In genomic region chr17:79501910-79502309, GRCh38 we compare ENCODE assay signal across 19 cellular contexts.
A peak's percentile ranks its signal among the peaks of the same experiment; 100 is the strongest.
DNase-seq lines count a peak whose midpoint lies in the region; ATAC-seq, FAIRE-seq and TF ChIP-seq lines count a peak whose summit lies in the region.
"Had no signal": no experiment of that assay in that cellular context is flagged by ENCODE, and none has a peak within 500 bp of the region (broad histone marks: within the 10 kb centered on the region; RNA-seq: fewer than 3 reads in every experiment).

No MANE protein-coding gene starts in this region.

- H2AFZ ChIP-seq in HepG2 (ENCODE audit: low read length) (no peak overlapping the region), neural cell (ENCODE audit: low read depth, low read length) (no peak overlapping the region)

- TF ChIP-seq RAD21 in HepG2 (CRISPR knock-in tag; IDR thresholded peaks at IDR 0.05): no peak
- TF ChIP-seq RAD21 in neural cell (conservative IDR thresholded peaks at IDR 0.05): no peak

- H3F3A ChIP-seq in neural cell (ENCODE audit: insufficient read depth, low read length, poor library complexity, severe bottlenecking): no peaks in the 10 kb centered on the region

- no peak for TF ChIP-seq POLR2A in HepG2 (IDR thresholded peaks at IDR 0.05; ENCODE audit: insufficient read depth in 1 of 2, low read depth in 2 of 2, low read length in 2 of 2)
- TF ChIP-seq POLR2A in right lobe of liver (IDR thresholded peaks at IDR 0.05): no peak

- H3K36me3 ChIP-seq in HepG2 (replicated peaks in 1 of 2; ENCODE audit: control insufficient read depth in 1 of 2, insufficient read depth in 2 of 2, low read length in 2 of 2) (no peaks in the 10 kb centered on the region), right lobe of liver (no peaks in the 10 kb centered on the region), neural cell (ENCODE audit: insufficient read depth, low read length) (no peaks in the 10 kb centered on the region)
- H3K36me3 ChIP-seq: BLaER1 treated with 17β-estradiol and CSF1 and Interleukin-3, amounts not matched to agents 10 nM and 100 nM had no signal

- intact Hi-C loops in HepG2 (cut with micrococcal nuclease; ENCODE audit: unreplicated experiment): no loop called here
- intact Hi-C loops in right lobe of liver (cut with DNase I): no loop called here

- H3K27ac ChIP-seq in HepG2 (ENCODE audit: extremely low read length, insufficient read depth, low read length) (no peak overlapping the region), right lobe of liver (no peak overlapping the region), neural cell (ENCODE audit: low read length) (peak overlapping the region; percentile 52)
- H3K27ac ChIP-seq: 22Rv1; BLaER1 treated with 17β-estradiol and CSF1 and Interleukin-3, amounts not matched to agents 10 nM and 100 nM; C4-2B had no signal

- no peaks in the 10 kb centered on the region for H3K9me2 ChIP-seq in neural cell (ENCODE audit: insufficient read depth, low read length)

- H3K9ac ChIP-seq in HepG2 (ENCODE audit: insufficient read depth, low read depth, low read length) (no peak overlapping the region), neural cell (ENCODE audit: low read length) (no peak overlapping the region)
- H3K9ac ChIP-seq: BLaER1 treated with 17β-estradiol and CSF1 and Interleukin-3, amounts not matched to agents 10 nM and 100 nM had no signal

- no peaks in the 10 kb centered on the region for H3K4me1 ChIP-seq in HepG2 (ENCODE audit: insufficient read depth, low read length)
- H3K4me1 ChIP-seq in right lobe of liver: no peaks in the 10 kb centered on the region
- H3K4me1 ChIP-seq: Caco-2 had no signal

- TF ChIP-seq CTCF in HepG2 (CRISPR knock-in tag; IDR thresholded peaks at IDR 0.05): no peak
- TF ChIP-seq CTCF in right lobe of liver (IDR thresholded peaks at IDR 0.05): no peak
- TF ChIP-seq CTCF in neural cell (IDR thresholded peaks at IDR 0.05; ENCODE audit: poor library complexity, severe bottlenecking): no peak

- in situ Hi-C loops in HepG2 (cut with HindIII; ENCODE audit: extremely low pct_ligation_motif_present, low pct_unique_long_range_greater_than_20kb): no loop called here

- 39% methylated on average over 3 of the region's 3 CpGs for WGBS in HepG2 (ENCODE audit: low lambda C conversion rate)
- WGBS in right lobe of liver (ENCODE audit: insufficient coverage, low coverage, low lambda C conversion rate, missing lambda C conversion rate): 68% methylated on average over 3 of the region's 3 CpGs

- TF ChIP-seq EP300 in HepG2 (IDR thresholded peaks at IDR 0.05; ENCODE audit: low read depth in 2 of 2, low read length in 2 of 2) (no peak), HepG2 (CRISPR knock-in tag; IDR thresholded peaks at IDR 0.05; ENCODE audit: borderline replicate concordance) (no peak), neural cell (conservative IDR thresholded peaks at IDR 0.05; ENCODE audit: poor library complexity, severe bottlenecking) (no peak)

- H3K27me3 ChIP-seq in HepG2 (ENCODE audit: control insufficient read depth in 1 of 2, insufficient read depth in 2 of 2, low read length in 2 of 2) (peaks cover 4 to 64% of the 10 kb centered on the region in 2 experiments; a peak in 3 of 5 replicates), right lobe of liver (no peaks in the 10 kb centered on the region), neural cell (ENCODE audit: insufficient read depth, low read depth, low read length) (no peaks in the 10 kb centered on the region)
- H3K27me3 ChIP-seq: BLaER1 treated with 17β-estradiol and CSF1 and Interleukin-3, amounts not matched to agents 10 nM and 100 nM had no signal

- no TSS peak for BruUV-seq in HepG2 (replicated peaks; lab: Mats Ljungman, UMichigan)

- ATAC-seq in HepG2 (no peak), right lobe of liver (no peak), GM18909 (IDR thresholded peaks at IDR 0.05; ENCODE audit: poor library complexity, unreplicated experiment) (no peak), HG02973 (IDR thresholded peaks at IDR 0.05; ENCODE audit: unreplicated experiment) (no peak)
- ATAC-seq: A549; CD8-positive, alpha-beta T cell had no signal

- CTCF ChIA-PET in HepG2 (lab: Yijun Ruan, JAX; ENCODE audit: low intra/inter-chr PET ratio, low total read pairs): no interaction called here

- H4K20me1 ChIP-seq in HepG2 (ENCODE audit: insufficient read depth, low read length) (no peaks in the 10 kb centered on the region), neural cell (ENCODE audit: insufficient read depth) (no peaks in the 10 kb centered on the region)

- H3K4me2 ChIP-seq in HepG2 (ENCODE audit: low read depth, low read length) (no peak overlapping the region), neural cell (ENCODE audit: low read length) (no peak overlapping the region)
- H3K4me2 ChIP-seq: BLaER1 treated with 17β-estradiol and CSF1 and Interleukin-3, amounts not matched to agents 10 nM and 100 nM had no signal

- POLR2A ChIA-PET in HepG2 (lab: Yijun Ruan, JAX): no interaction called here

- DNase-seq in HepG2 (ENCODE audit: low spot score) (no peak), right lobe of liver (no peak)
- DNase-seq: AML-193; Caco-2; Calu3; CD4-positive, alpha-beta T cell; CD8-positive, alpha-beta T cell; DMS79 treated with DMSO at 0.1 percent for 48 hours; GF-D8 had no signal

- H3K4me3 ChIP-seq in HepG2 (replicated peaks in 1 of 3; ENCODE audit: insufficient read depth in 1 of 3, low read depth in 2 of 3, low read length in 3 of 3): no peak overlapping the region
- H3K4me3 ChIP-seq in right lobe of liver: no peak overlapping the region
- H3K4me3 ChIP-seq in neural cell (ENCODE audit: low read length): no peak overlapping the region
- H3K4me3 ChIP-seq: A549; BLaER1 treated with 17β-estradiol and CSF1 and Interleukin-3, amounts not matched to agents 10 nM and 100 nM had no signal

- FAIRE-seq in HepG2 (lab: Jason Lieb, UNC): no peak
- FAIRE-seq: D721Med, G401.6, GM12891 had no signal

- no peaks in the 10 kb centered on the region for H3K79me2 ChIP-seq in HepG2 (ENCODE audit: insufficient read depth, low read length)
- H3K79me2 ChIP-seq in neural cell (replicated peaks; ENCODE audit: insufficient read depth, low read length): no peaks in the 10 kb centered on the region

- H3K9me3 ChIP-seq in HepG2 (ENCODE audit: low read length): no peaks in the 10 kb centered on the region
- no peaks in the 10 kb centered on the region for H3K9me3 ChIP-seq in right lobe of liver
- no peaks in the 10 kb centered on the region for H3K9me3 ChIP-seq in neural cell (ENCODE audit: low read length)
- H3K9me3 ChIP-seq: A549 had no signal

TF ChIP-seq in HepG2, 621 proteins besides CTCF, POLR2A, EP300 and RAD21:
- TF ChIP-seq ZNF629 (CRISPR knock-in tag; conservative IDR thresholded peaks at IDR 0.05) (peak; percentile 61), ZFX (CRISPR knock-in tag; IDR thresholded peaks at IDR 0.05; ENCODE audit: low read depth) (no peak)

TF ChIP-seq in neural cell, 6 proteins besides CTCF, POLR2A, EP300 and RAD21:
- TF ChIP-seq EZH2 (IDR thresholded peaks at IDR 0.05; ENCODE audit: borderline replicate concordance, insufficient read depth, low read length, poor library complexity, severe bottlenecking) (no peak), TAF1 (IDR thresholded peaks at IDR 0.05; ENCODE audit: low read depth) (no peak), MXI1 (conservative IDR thresholded peaks at IDR 0.05; ENCODE audit: poor library complexity, severe bottlenecking) (no peak), SMC3 (conservative IDR thresholded peaks at IDR 0.05; ENCODE audit: poor library complexity) (no peak), POLR2AphosphoS5 (IDR thresholded peaks at IDR 0.05) (no peak), REST (IDR thresholded peaks at IDR 0.05; ENCODE audit: borderline replicate concordance) (no peak)
